Comparison of ENCODE assay signal across 9 cellular contexts in genomic region chr9:27367175-27367798, GRCh38.
DNase-seq lines count a peak whose midpoint lies in the region; ATAC-seq and TF ChIP-seq lines count a peak whose summit lies in the region.
"Had no signal": no experiment of that assay in that cellular context is flagged by ENCODE, and none has a peak within 500 bp of the region (broad histone marks: within the 10 kb centered on the region; RNA-seq: fewer than 3 reads in every experiment).

No MANE protein-coding gene starts in this region.

- peaks cover 3% of the 10 kb centered on the region for H3K36me3 Mint-ChIP-seq in activated CD4-positive, alpha-beta T cell treated with anti-CD3 and anti-CD28 coated beads, Interleukin-2, amount 10 ng/mL, durations not matched to agents 7 days and 5 days (ENCODE audit: low read depth)

- CTCF ChIA-PET in activated CD4-positive, alpha-beta T cell treated with anti-CD3 and anti-CD28 coated beads, Interleukin-2, amount 10 ng/mL, durations not matched to agents 7 days and 5 days (lab: Charles Lee): interaction anchor here (0.6 to 2.1 kb wide), 9 partner anchors 9 to 163 kb away, joined by 3 to 9 read pairs (median 4); no protein-coding TSS in a partner anchor

- DNase-seq in activated CD4-positive, alpha-beta T cell treated with anti-CD3 and anti-CD28 coated beads, Interleukin-2, amount 10 ng/mL, durations not matched to agents 7 days and 5 days: peak; percentile 39
- no peak for DNase-seq in activated CD4-positive, alpha-beta T cell treated with anti-CD3 and anti-CD28 coated beads for 48 hours
- DNase-seq in RPMI8226 (peak; percentile 22), testis (no peak), left colon (no peak), C1 segment of cervical spinal cord (lab: John Stamatoyannopoulos, UW) (no peak), hippocampal formation (lab: John Stamatoyannopoulos, UW) (no peak)
- DNase-seq: IMR-90 had no signal

- H3K9me3 Mint-ChIP-seq in activated CD4-positive, alpha-beta T cell treated with anti-CD3 and anti-CD28 coated beads, Interleukin-2, amount 10 ng/mL, durations not matched to agents 7 days and 5 days: no peaks in the 10 kb centered on the region

- intact Hi-C loops in testis (cut with DNase I; ENCODE audit: low total_unique reads) (no loop called here), left colon (cut with DNase I, micrococcal nuclease) (no loop called here)

- no peak for TF ChIP-seq CTCF in testis (IDR thresholded peaks at IDR 0.05)

- peaks cover 27% of the 10 kb centered on the region for H3K4me1 ChIP-seq in testis

- peak; percentile 62 for ATAC-seq in HG02870 (IDR thresholded peaks at IDR 0.05; ENCODE audit: unreplicated experiment)
- no peak for ATAC-seq in left colon

- H3K9me3 ChIP-seq in testis: no peaks in the 10 kb centered on the region

- H3K27me3 ChIP-seq in testis: no peaks in the 10 kb centered on the region

- peaks cover 9% of the 10 kb centered on the region for H3K27me3 Mint-ChIP-seq in activated CD4-positive, alpha-beta T cell treated with anti-CD3 and anti-CD28 coated beads, Interleukin-2, amount 10 ng/mL, durations not matched to agents 7 days and 5 days

- POLR2A ChIA-PET in activated CD4-positive, alpha-beta T cell treated with anti-CD3 and anti-CD28 coated beads, Interleukin-2, amount 10 ng/mL, durations not matched to agents 7 days and 5 days (lab: Charles Lee): interaction anchor here (0.7 kb wide), 1 partner anchor 22 kb away, joined by 3 read pairs; no protein-coding TSS in a partner anchor

- peak overlapping the region; percentile 40 to 43 for H3K27ac ChIP-seq in testis

- 64 to 72% methylated on average over 6 of the region's 6 CpGs for WGBS in testis, 2 donors

- H3K4me3 Mint-ChIP-seq in activated CD4-positive, alpha-beta T cell treated with anti-CD3 and anti-CD28 coated beads, Interleukin-2, amount 10 ng/mL, durations not matched to agents 7 days and 5 days: peak overlapping the region; percentile 43

- no peak overlapping the region for H3K4me3 ChIP-seq in testis

- no peaks in the 10 kb centered on the region for H3K36me3 ChIP-seq in testis (ENCODE audit: low read depth, missing control alignments)

- H3K4me1 Mint-ChIP-seq in activated CD4-positive, alpha-beta T cell treated with anti-CD3 and anti-CD28 coated beads, Interleukin-2, amount 10 ng/mL, durations not matched to agents 7 days and 5 days: peaks cover 42% of the 10 kb centered on the region

- peak overlapping the region; percentile 66 for H3K27ac Mint-ChIP-seq in activated CD4-positive, alpha-beta T cell treated with anti-CD3 and anti-CD28 coated beads, Interleukin-2, amount 10 ng/mL, durations not matched to agents 7 days and 5 days

- no peak for TF ChIP-seq POLR2A in testis (IDR thresholded peaks at IDR 0.05)

Comparison
In these comparisons a context has a peak if more than half of its experiments do, and no peak if none do; other contexts are left out.
1. DNase-seq: peak in activated CD4-positive, alpha-beta T cell treated with anti-CD3 and anti-CD28 coated beads, Interleukin-2, amount 10 ng/mL, durations not matched to agents 7 days and 5 days (single experiment) and RPMI8226 (single experiment); none in activated CD4-positive, alpha-beta T cell treated with anti-CD3 and anti-CD28 coated beads for 48 hours (single experiment), testis (single experiment), left colon (0 of 2), C1 segment of cervical spinal cord (0 of 14) and hippocampal formation (0 of 2).